24 cellular contexts compared by ENCODE assay signal in the genomic region with DNA sequence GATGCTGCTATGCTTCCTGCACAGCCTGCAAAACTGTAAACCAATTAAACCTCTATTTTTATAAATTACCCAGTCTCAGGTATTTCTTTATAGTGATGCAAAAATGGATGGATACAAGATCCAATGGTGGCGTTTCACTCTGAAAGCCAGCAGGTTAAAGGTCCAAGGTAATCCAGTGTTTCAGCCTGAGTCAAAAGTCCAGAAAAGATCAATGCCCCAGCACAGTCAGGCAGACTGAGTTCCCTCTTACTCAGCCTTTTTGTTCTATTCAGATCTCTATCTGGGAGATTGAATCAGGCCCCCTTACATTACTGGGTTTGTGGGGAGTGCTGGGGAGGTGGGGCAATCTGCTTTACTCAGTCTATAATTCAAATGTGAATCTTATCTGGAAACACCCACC.
DNase-seq lines count a peak whose midpoint lies in the region; ATAC-seq, FAIRE-seq and TF ChIP-seq lines count a peak whose summit lies in the region.
"Had no signal": no experiment of that assay in that cellular context is flagged by ENCODE, and none has a peak within 500 bp of the region (broad histone marks: within the 10 kb centered on the region; RNA-seq: fewer than 3 reads in every experiment).

No MANE protein-coding gene starts in this region.

- H3K23ac ChIP-seq in neuronal stem cell (ENCODE audit: low read depth, low read length, poor library complexity) = no peak overlapping the region

- H2BK12ac ChIP-seq in neuronal stem cell (ENCODE audit: low read length) = no peak overlapping the region

- FAIRE-seq in HepG2 (lab: Jason Lieb, UNC) = no peak
- FAIRE-seq: A204.1, GM12878, H1 had no signal

- no peaks in the 10 kb centered on the region for H3K36me3 ChIP-seq in SK-N-SH (replicated peaks in 1 of 2; ENCODE audit: control insufficient read depth in 1 of 2, insufficient read depth in 2 of 2, low read length in 1 of 2)
- no peaks in the 10 kb centered on the region for H3K36me3 ChIP-seq in HepG2 (replicated peaks in 1 of 2; ENCODE audit: control insufficient read depth in 1 of 2, insufficient read depth in 2 of 2, low read length in 2 of 2)
- H3K36me3 ChIP-seq in neuronal stem cell (replicated peaks in 1 of 2; ENCODE audit: control insufficient read depth in 2 of 2, insufficient read depth in 2 of 2, low read length in 2 of 2) = no peaks in the 10 kb centered on the region
- H3K36me3 ChIP-seq: BLaER1 had no signal

- 0% methylated on average over 1 of the region's 1 CpG for WGBS in SK-N-SH (ENCODE audit: low lambda C conversion rate)
- WGBS in HepG2 (ENCODE audit: low lambda C conversion rate) = 0% methylated on average over 1 of the region's 1 CpG
- WGBS in neuronal stem cell (ENCODE audit: extremely low coverage in 2 of 2, insufficient read length in 2 of 2, insufficient replicate concordance in 1 of 2), 2 donors = no CpG with 5 or more reads among the region's 1 CpG

- TF ChIP-seq CTCF in SK-N-SH (IDR thresholded peaks at IDR 0.05) = no peak
- TF ChIP-seq CTCF in HepG2 (CRISPR knock-in tag; IDR thresholded peaks at IDR 0.05) = no peak
- TF ChIP-seq CTCF in nephron progenitor cell (IDR thresholded peaks at IDR 0.05) = no peak

- no peak overlapping the region for H3K14ac ChIP-seq in neuronal stem cell (ENCODE audit: low read length)

- POLR2A ChIA-PET in SK-N-SH (lab: Yijun Ruan, JAX) (no interaction called here), HepG2 (lab: Yijun Ruan, JAX) (no interaction called here)

- H2AFZ ChIP-seq in SK-N-SH (ENCODE audit: low read depth) (no peak overlapping the region), HepG2 (ENCODE audit: low read length) (no peak overlapping the region), neuronal stem cell (ENCODE audit: low read length) (peak overlapping the region; percentile 1)

- TF ChIP-seq POLR2A in HepG2 (IDR thresholded peaks at IDR 0.05; ENCODE audit: insufficient read depth in 1 of 2, low read depth in 2 of 2, low read length in 2 of 2) = no peak

- in situ Hi-C loops in HepG2 (cut with HindIII; ENCODE audit: extremely low pct_ligation_motif_present, low pct_unique_long_range_greater_than_20kb) = no loop called here

- H3F3A ChIP-seq in SK-N-SH (replicated peaks; ENCODE audit: insufficient read depth) = no peaks in the 10 kb centered on the region

- H3K79me2 ChIP-seq in SK-N-SH (ENCODE audit: insufficient read depth) = no peaks in the 10 kb centered on the region
- H3K79me2 ChIP-seq in HepG2 (ENCODE audit: insufficient read depth, low read length) = no peaks in the 10 kb centered on the region

- CTCF ChIA-PET in SK-N-SH (lab: Yijun Ruan, JAX) (no interaction called here), HepG2 (lab: Yijun Ruan, JAX; ENCODE audit: low intra/inter-chr PET ratio, low total read pairs) (no interaction called here)

- no peak overlapping the region for H3K4me3 Mint-ChIP-seq in nephron progenitor cell
- H3K4me3 Mint-ChIP-seq: B cell; CD4-positive, CD25-positive, alpha-beta regulatory T cell; CD8-positive, alpha-beta T cell had no signal

- H2BK120ac ChIP-seq in neuronal stem cell (ENCODE audit: low read depth, low read length) = no peak overlapping the region

- BruUV-seq in HepG2 (replicated peaks; lab: Mats Ljungman, UMichigan) = no TSS peak

- H3K79me1 ChIP-seq in neuronal stem cell (ENCODE audit: low read depth, low read length) = no peaks in the 10 kb centered on the region

- ATAC-seq in SK-N-SH treated with all-trans-retinoic acid at 6 μM for 48 hours = no peak
- ATAC-seq in HepG2 = peak; percentile 54; the same call in 2 of the 3 replicates
- no peak for ATAC-seq in HG02759 (IDR thresholded peaks at IDR 0.05; ENCODE audit: unreplicated experiment)
- ATAC-seq in GM19035 (IDR thresholded peaks at IDR 0.05; ENCODE audit: unreplicated experiment) = no peak
- ATAC-seq: CD8-positive, alpha-beta T cell; GM12878 had no signal

- H3K18ac ChIP-seq in neuronal stem cell (ENCODE audit: low read length) = no peak overlapping the region

- no peak overlapping the region for H2BK5ac ChIP-seq in neuronal stem cell (ENCODE audit: low read length)

- H3K4me2 ChIP-seq in SK-N-SH (no peak overlapping the region), HepG2 (ENCODE audit: low read depth, low read length) (no peak overlapping the region), neuronal stem cell (ENCODE audit: insufficient read depth, low read length, poor library complexity, severe bottlenecking) (no peak overlapping the region)
- H3K4me2 ChIP-seq: BLaER1 had no signal

- H3K9ac ChIP-seq in SK-N-SH (no peak overlapping the region), HepG2 (ENCODE audit: insufficient read depth, low read depth, low read length) (no peak overlapping the region), neuronal stem cell (ENCODE audit: low read depth, low read length, poor library complexity) (no peak overlapping the region)
- H3K9ac ChIP-seq: BLaER1 had no signal

- intact Hi-C loops in HepG2 (cut with micrococcal nuclease; ENCODE audit: unreplicated experiment) = no loop called here

- H3K9me3 ChIP-seq in SK-N-SH (no peaks in the 10 kb centered on the region), HepG2 (ENCODE audit: low read length) (no peaks in the 10 kb centered on the region), neuronal stem cell (replicated peaks in 1 of 2; ENCODE audit: control insufficient read depth in 2 of 2, insufficient read depth in 1 of 2, low read depth in 1 of 2, low read length in 2 of 2) (no peaks in the 10 kb centered on the region)
- H3K9me3 ChIP-seq: BLaER1, Caco-2 had no signal

- no peaks in the 10 kb centered on the region for H3K36me3 Mint-ChIP-seq in nephron progenitor cell (ENCODE audit: low read depth)
- H3K36me3 Mint-ChIP-seq: CD4-positive, CD25-positive, alpha-beta regulatory T cell; CD8-positive, alpha-beta T cell had no signal

- no peak overlapping the region for H3K27ac Mint-ChIP-seq in nephron progenitor cell
- H3K27ac Mint-ChIP-seq: B cell; CD4-positive, CD25-positive, alpha-beta regulatory T cell; CD8-positive, alpha-beta T cell had no signal

- no peaks in the 10 kb centered on the region for H3K27me3 ChIP-seq in SK-N-SH (ENCODE audit: insufficient read depth)
- H3K27me3 ChIP-seq in HepG2 (ENCODE audit: control insufficient read depth in 1 of 2, insufficient read depth in 2 of 2, low read length in 2 of 2) = no peaks in the 10 kb centered on the region
- H3K27me3 ChIP-seq in neuronal stem cell (ENCODE audit: control insufficient read depth in 3 of 3, insufficient read depth in 3 of 3, low read depth in 1 of 3, low read length in 3 of 3) = no peaks in the 10 kb centered on the region
- H3K27me3 ChIP-seq: BLaER1 had no signal

- no peak overlapping the region for H3K27ac ChIP-seq in SK-N-SH (ENCODE audit: low read depth in 2 of 2, low read length in 1 of 2)
- no peak overlapping the region for H3K27ac ChIP-seq in HepG2 (ENCODE audit: extremely low read length, insufficient read depth, low read length)
- no peak overlapping the region for H3K27ac ChIP-seq in neuronal stem cell (replicated peaks; ENCODE audit: low read length)
- H3K27ac ChIP-seq: 22Rv1, BLaER1, C4-2B had no signal

- TF ChIP-seq RAD21 in SK-N-SH (IDR thresholded peaks at IDR 0.05; ENCODE audit: low read length) (no peak), HepG2 (CRISPR knock-in tag; IDR thresholded peaks at IDR 0.05) (no peak)

- H3K4ac ChIP-seq in neuronal stem cell (ENCODE audit: low read length) = no peak overlapping the region

- H2BK15ac ChIP-seq in neuronal stem cell (ENCODE audit: low read length) = no peak overlapping the region

- peaks cover 4% of the 10 kb centered on the region for H3K27me3 Mint-ChIP-seq in nephron progenitor cell (ENCODE audit: low read depth, poor library complexity)
- H3K27me3 Mint-ChIP-seq: B cell; CD4-positive, CD25-positive, alpha-beta regulatory T cell had no signal

- H2AK5ac ChIP-seq in neuronal stem cell (ENCODE audit: low read depth, low read length) = no peak overlapping the region

- no peak overlapping the region for H4K91ac ChIP-seq in neuronal stem cell (ENCODE audit: low read depth, low read length, poor library complexity)

- no peaks in the 10 kb centered on the region for H3K4me1 Mint-ChIP-seq in nephron progenitor cell
- H3K4me1 Mint-ChIP-seq: CD4-positive, CD25-positive, alpha-beta regulatory T cell had no signal

- no peak overlapping the region for H3K4me3 ChIP-seq in SK-N-SH (ENCODE audit: low read depth in 2 of 2, low read length in 1 of 2)
- no peak overlapping the region for H3K4me3 ChIP-seq in HepG2 (replicated peaks in 1 of 3; ENCODE audit: insufficient read depth in 1 of 3, low read depth in 2 of 3, low read length in 3 of 3)
- no peak overlapping the region for H3K4me3 ChIP-seq in neuronal stem cell (ENCODE audit: low read length in 2 of 2)
- H3K4me3 ChIP-seq: BLaER1, GM12878 had no signal

- TF ChIP-seq EP300 in SK-N-SH (IDR thresholded peaks at IDR 0.05; ENCODE audit: borderline replicate concordance in 1 of 2, low read depth in 1 of 2, low read length in 1 of 2) (no peak), HepG2 (IDR thresholded peaks at IDR 0.05; ENCODE audit: low read depth in 2 of 2, low read length in 2 of 2) (no peak), HepG2 (CRISPR knock-in tag; IDR thresholded peaks at IDR 0.05; ENCODE audit: borderline replicate concordance) (no peak)

- peaks cover 6% of the 10 kb centered on the region for H3K9me3 Mint-ChIP-seq in nephron progenitor cell
- H3K9me3 Mint-ChIP-seq: CD8-positive, alpha-beta T cell had no signal

- peak; percentile 5 for DNase-seq in SK-N-SH
- peak; percentile 42 for DNase-seq in SK-N-DZ (ENCODE audit: low spot score)
- no peak for DNase-seq in HepG2 (ENCODE audit: low spot score)
- no peak for DNase-seq in neuronal stem cell (ENCODE audit: low spot score)
- no peak for DNase-seq in nephron progenitor cell
- DNase-seq: Caco-2; CD4-positive, CD25-positive, alpha-beta regulatory T cell; CD8-positive, alpha-beta T cell; DMS153; DMS79; EL; GDM1; H7; HCEC 1CT had no signal

- no peaks in the 10 kb centered on the region for H3K9me2 ChIP-seq in SK-N-SH

- H4K20me1 ChIP-seq in SK-N-SH (ENCODE audit: insufficient read depth) (no peaks in the 10 kb centered on the region), HepG2 (ENCODE audit: insufficient read depth, low read length) (no peaks in the 10 kb centered on the region)
- H4K20me1 ChIP-seq: BLaER1 had no signal

- no peak overlapping the region for H4K8ac ChIP-seq in neuronal stem cell (ENCODE audit: low read depth, low read length)

- H3K4me1 ChIP-seq in SK-N-SH (ENCODE audit: control insufficient read depth in 1 of 2, insufficient read depth in 2 of 2, low read depth in 1 of 2, low read length in 1 of 2) = no peaks in the 10 kb centered on the region
- no peaks in the 10 kb centered on the region for H3K4me1 ChIP-seq in HepG2 (ENCODE audit: insufficient read depth, low read length)
- no peaks in the 10 kb centered on the region for H3K4me1 ChIP-seq in neuronal stem cell (ENCODE audit: control insufficient read depth in 2 of 2, insufficient read depth in 1 of 2, low read depth in 1 of 2, low read length in 2 of 2)
- H3K4me1 ChIP-seq: BLaER1, Caco-2 had no signal

TF ChIP-seq in SK-N-SH, 30 proteins besides CTCF, POLR2A, EP300 and RAD21 (continues in another document):
- no peak for TF ChIP-seq SMC3 (IDR thresholded peaks at IDR 0.05; ENCODE audit: low read depth, low read length)

TF ChIP-seq in SK-N-SH treated with all-trans-retinoic acid at 6 μM for 48 hours, 23 proteins besides CTCF, POLR2A, EP300 and RAD21 (continues in another document):
- no peak for TF ChIP-seq TOX (CRISPR knock-in tag; IDR thresholded peaks at IDR 0.05; ENCODE audit: borderline replicate concordance)

TF ChIP-seq in HepG2, 621 proteins besides CTCF, POLR2A, EP300 and RAD21 (continues in another document):
- no peak for TF ChIP-seq ARID2 (CRISPR knock-in tag; IDR thresholded peaks at IDR 0.05; ENCODE audit: borderline replicate concordance)

Comparison
In these comparisons a context has a peak if more than half of its experiments do, and no peak if none do; other contexts are left out.
1. DNase-seq: peak in SK-N-SH (single experiment) and SK-N-DZ (single experiment); none in HepG2 (single experiment), neuronal stem cell (single experiment) and nephron progenitor cell (single experiment).